ENCODE assay signal across 27 cellular contexts in the genomic region with DNA sequence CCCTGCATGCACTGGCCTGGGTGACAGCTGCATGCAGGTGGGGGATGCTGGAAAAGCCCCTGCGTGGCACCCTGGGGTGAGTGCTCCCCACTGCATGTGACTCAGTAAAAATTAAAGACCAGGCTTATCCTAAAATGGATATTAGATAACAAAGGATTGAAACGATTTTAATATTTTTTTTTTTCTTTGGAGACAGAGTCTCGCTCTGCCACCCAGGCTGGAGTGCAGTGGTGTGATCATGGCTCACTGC.
"Had no signal": no experiment of that assay in that cellular context is flagged by ENCODE, and none has a peak within 500 bp of the region (broad histone marks: within the 10 kb centered on the region; RNA-seq: fewer than 3 reads in every experiment).

No MANE protein-coding gene starts in this region.

- H3K27me3 ChIP-seq: neural progenitor cell, pancreas, right lobe of liver, sigmoid colon, thyroid gland, tibial nerve, upper lobe of left lung had no signal

- H3K4me2 ChIP-seq: neural progenitor cell had no signal

- FAIRE-seq: pancreas, small intestine, urothelium cell line had no signal

- H3K36me3 Mint-ChIP-seq: naive thymus-derived CD4-positive, alpha-beta T cell; natural killer cell; neural progenitor cell; stimulated activated effector memory CD8-positive, alpha-beta T cell treated with anti-CD3 and anti-CD28 coated beads, Interleukin-12 subunit alpha, Interleukin-12 subunit beta, amount 100 ng/mL, for 72 hours; stimulated activated naive B cell treated with anti-CD40 and anti-IgM and Interleukin-4, amounts not matched to agents 10 μg/mL and 1 μg/mL and 100 μg/mL, for 72 hours had no signal

- H3K4me3 Mint-ChIP-seq: naive thymus-derived CD4-positive, alpha-beta T cell; natural killer cell; nephron; neural progenitor cell; stimulated activated effector memory CD8-positive, alpha-beta T cell treated with anti-CD3 and anti-CD28 coated beads, Interleukin-12 subunit alpha, Interleukin-12 subunit beta, amount 100 ng/mL, for 72 hours; stimulated activated naive B cell treated with anti-CD40 and anti-IgM and Interleukin-4, amounts not matched to agents 10 μg/mL and 1 μg/mL and 100 μg/mL, for 72 hours; stimulated activated naive CD8-positive, alpha-beta T cell treated with anti-CD3 and anti-CD28 coated beads, Interleukin-15, Interleukin-2, amounts not matched to agents 100 ng/mL and 50 ng/mL, for 24 hours had no signal

- H3K27ac Mint-ChIP-seq: naive thymus-derived CD4-positive, alpha-beta T cell; natural killer cell; progenitor cell of endocrine pancreas; stimulated activated effector memory CD8-positive, alpha-beta T cell treated with anti-CD3 and anti-CD28 coated beads, Interleukin-12 subunit alpha, Interleukin-12 subunit beta, amount 100 ng/mL, for 72 hours; stimulated activated naive B cell treated with anti-CD40 and anti-IgM and Interleukin-4, amounts not matched to agents 10 μg/mL and 1 μg/mL and 100 μg/mL, for 72 hours; stimulated activated naive CD8-positive, alpha-beta T cell treated with anti-CD3 and anti-CD28 coated beads, Interleukin-15, Interleukin-2, amounts not matched to agents 100 ng/mL and 50 ng/mL, for 24 hours had no signal

- H3K4me1 ChIP-seq: pancreas, psoas muscle, right lobe of liver, stomach, thyroid gland, tibial nerve, upper lobe of left lung had no signal

- H3K9me3 ChIP-seq: pancreas, psoas muscle, right lobe of liver, sigmoid colon, stomach, thoracic aorta, thyroid gland, tibial nerve, upper lobe of left lung had no signal

- H3K9ac ChIP-seq: neural progenitor cell had no signal

- H3K9me3 Mint-ChIP-seq: natural killer cell; nephron; stimulated activated effector memory CD8-positive, alpha-beta T cell treated with anti-CD3 and anti-CD28 coated beads, Interleukin-12 subunit alpha, Interleukin-12 subunit beta, amount 100 ng/mL, for 72 hours; stimulated activated naive CD8-positive, alpha-beta T cell treated with anti-CD3 and anti-CD28 coated beads, Interleukin-15, Interleukin-2, amounts not matched to agents 100 ng/mL and 50 ng/mL, for 24 hours had no signal

- H2AFZ ChIP-seq: neural progenitor cell had no signal

- H3K4me1 Mint-ChIP-seq: naive thymus-derived CD4-positive, alpha-beta T cell; natural killer cell; nephron; neural progenitor cell; stimulated activated effector memory CD8-positive, alpha-beta T cell treated with anti-CD3 and anti-CD28 coated beads, Interleukin-12 subunit alpha, Interleukin-12 subunit beta, amount 100 ng/mL, for 72 hours had no signal

- H3K27me3 Mint-ChIP-seq: stimulated activated naive B cell treated with anti-CD40 and anti-IgM and Interleukin-4, amounts not matched to agents 10 μg/mL and 1 μg/mL and 100 μg/mL, for 72 hours had no signal

- DNase-seq: naive thymus-derived CD4-positive, alpha-beta T cell; natural killer cell; occipital lobe; pancreas; psoas muscle; right cardiac atrium; right lobe of liver; small intestine; stimulated activated CD4-positive, alpha-beta T cell treated with anti-CD3 and anti-CD28 coated beads, Interleukin-15, amount 100 ng/mL, for 24 hours; stimulated activated CD4-positive, alpha-beta T cell treated with anti-CD3 and anti-CD28 coated beads, Interleukin-2, amount 100 ng/mL, for 24 hours; stimulated activated CD4-positive, alpha-beta T cell treated with anti-CD3 and anti-CD28 coated beads, Interleukin-2, amount 100 ng/mL, for 48 hours; stimulated activated CD4-positive, alpha-beta T cell treated with anti-CD3 and anti-CD28 coated beads, Interleukin-4, amount 100 ng/mL, for 24 hours; stimulated activated naive B cell treated with anti-CD40 and anti-IgM and Interleukin-4, amounts not matched to agents 10 μg/mL and 1 μg/mL and 100 μg/mL, for 72 hours; stimulated activated naive CD4-positive, alpha-beta T cell treated with Interleukin-2 at 50 U/mL for 16 hours; stomach; thyroid gland; trophoblast cell; upper lobe of left lung had no signal

- H3K4me3 ChIP-seq: neural progenitor cell, pancreas, psoas muscle, right lobe of liver, sigmoid colon, stomach, thoracic aorta, thyroid gland, tibial nerve, upper lobe of left lung had no signal

- H3K27ac ChIP-seq: neural progenitor cell, pancreas, psoas muscle, right lobe of liver, sigmoid colon, stomach, thoracic aorta, thyroid gland, tibial nerve, upper lobe of left lung had no signal

- ATAC-seq: naive thymus-derived CD4-positive, alpha-beta T cell; natural killer cell; pancreas; psoas muscle; right cardiac atrium; right lobe of liver; stimulated activated effector memory CD8-positive, alpha-beta T cell treated with anti-CD3 and anti-CD28 coated beads, Interleukin-12 subunit alpha, Interleukin-12 subunit beta, amount 100 ng/mL, for 72 hours; stimulated activated naive B cell treated with anti-CD40 and anti-IgM and Interleukin-4, amounts not matched to agents 10 μg/mL and 1 μg/mL and 100 μg/mL, for 72 hours had no signal

- H3K36me3 ChIP-seq: neural progenitor cell, pancreas, right lobe of liver, sigmoid colon, stomach, thoracic aorta, thyroid gland, tibial nerve, upper lobe of left lung had no signal
